In genomic region chr6:69796627-69797390, GRCh38 we compare ENCODE assay signal across 8 cellular contexts. TPM values are rescaled to one million over a fixed set of nuclear protein-coding genes. Genes with fewer than 3 reads are reported as not detected.
DNase-seq lines count a peak whose midpoint lies in the region; ATAC-seq and TF ChIP-seq lines count a peak whose summit lies in the region.

LMBRD1 (minus strand) TSS chr6:69797010; CDS start chr6:69796881, 129 bp downstream.

- peaks cover 15 to 18% of the 10 kb centered on the region in 2 donors for H3K36me3 Mint-ChIP-seq in activated naive CD4-positive, alpha-beta T cell treated with anti-CD3 and anti-CD28 coated beads, Interleukin-2, amount 50 U/mL, for 72 hours

- peak within 1 kb of the TSS; percentile 51 for H3K27ac ChIP-seq in temporal lobe (ENCODE audit: low read depth, low read length)

- ATAC-seq in HG02610 (IDR thresholded peaks at IDR 0.05; ENCODE audit: unreplicated experiment) (peak; percentile 94), SK-N-SH treated with all-trans-retinoic acid at 6 μM for 48 hours (peak; percentile 99)
- ATAC-seq in activated naive CD4-positive, alpha-beta T cell treated with anti-CD3 and anti-CD28 coated beads, Interleukin-2, amount 50 U/mL, for 72 hours: peak; percentile 94 to 95

- H3K27ac Mint-ChIP-seq in activated naive CD4-positive, alpha-beta T cell treated with anti-CD3 and anti-CD28 coated beads, Interleukin-2, amount 50 U/mL, for 72 hours: peak within 1 kb of the TSS; percentile 95 to 98

- DNase-seq in NCI-H1092 (lab: John Stamatoyannopoulos, UW) (peak; percentile 86), glomerular endothelial cell (ENCODE audit: extremely low read depth, low read depth, low spot score) (peak; percentile 44), occipital lobe (lab: John Stamatoyannopoulos, UW) (peak; percentile 96)
- DNase-seq in activated naive CD4-positive, alpha-beta T cell treated with anti-CD3 and anti-CD28 coated beads, Interleukin-2, amount 50 U/mL, for 72 hours (ENCODE audit: low spot score in 2 of 2): peak; percentile 99

- H3K9me3 Mint-ChIP-seq in activated naive CD4-positive, alpha-beta T cell treated with anti-CD3 and anti-CD28 coated beads, Interleukin-2, amount 50 U/mL, for 72 hours: peaks cover 0 to 5% of the 10 kb centered on the region in 2 donors

- TF ChIP-seq POLR2A in GM10847 (IDR thresholded peaks at IDR 0.05; ENCODE audit: extremely low read depth, insufficient read length): peak; percentile 39

TF ChIP-seq in SK-N-SH treated with all-trans-retinoic acid at 6 μM for 48 hours, 23 proteins besides CTCF, POLR2A, EP300 and RAD21:
- TF ChIP-seq ZFP3 (CRISPR knock-in tag; IDR thresholded peaks at IDR 0.05) (no peak), ZNF8 (CRISPR knock-in tag; IDR thresholded peaks at IDR 0.05) (no peak), ESRRG (CRISPR knock-in tag; IDR thresholded peaks at IDR 0.05) (no peak), PPARA (CRISPR knock-in tag; IDR thresholded peaks at IDR 0.05; ENCODE audit: borderline replicate concordance) (no peak), TSHZ2 (CRISPR knock-in tag; IDR thresholded peaks at IDR 0.05) (no peak; the same call in 1 of the 2 replicates), ZC3H10 (CRISPR knock-in tag; IDR thresholded peaks at IDR 0.05) (no peak), BACH2 (CRISPR knock-in tag; IDR thresholded peaks at IDR 0.05; ENCODE audit: borderline replicate concordance) (no peak), RARB (CRISPR knock-in tag; IDR thresholded peaks at IDR 0.05) (no peak), ZNF565 (CRISPR knock-in tag; conservative IDR thresholded peaks at IDR 0.05; ENCODE audit: low read depth) (no peak), TCF4 (CRISPR knock-in tag; IDR thresholded peaks at IDR 0.05; ENCODE audit: borderline replicate concordance) (no peak), SNAI2 (CRISPR knock-in tag; IDR thresholded peaks at IDR 0.05) (peak; percentile 74; the same call in 1 of the 2 replicates), CSDC2 (CRISPR knock-in tag; IDR thresholded peaks at IDR 0.05) (no peak), ZNF70 (CRISPR knock-in tag; IDR thresholded peaks at IDR 0.05) (no peak)
- TF ChIP-seq, protein P1, sequence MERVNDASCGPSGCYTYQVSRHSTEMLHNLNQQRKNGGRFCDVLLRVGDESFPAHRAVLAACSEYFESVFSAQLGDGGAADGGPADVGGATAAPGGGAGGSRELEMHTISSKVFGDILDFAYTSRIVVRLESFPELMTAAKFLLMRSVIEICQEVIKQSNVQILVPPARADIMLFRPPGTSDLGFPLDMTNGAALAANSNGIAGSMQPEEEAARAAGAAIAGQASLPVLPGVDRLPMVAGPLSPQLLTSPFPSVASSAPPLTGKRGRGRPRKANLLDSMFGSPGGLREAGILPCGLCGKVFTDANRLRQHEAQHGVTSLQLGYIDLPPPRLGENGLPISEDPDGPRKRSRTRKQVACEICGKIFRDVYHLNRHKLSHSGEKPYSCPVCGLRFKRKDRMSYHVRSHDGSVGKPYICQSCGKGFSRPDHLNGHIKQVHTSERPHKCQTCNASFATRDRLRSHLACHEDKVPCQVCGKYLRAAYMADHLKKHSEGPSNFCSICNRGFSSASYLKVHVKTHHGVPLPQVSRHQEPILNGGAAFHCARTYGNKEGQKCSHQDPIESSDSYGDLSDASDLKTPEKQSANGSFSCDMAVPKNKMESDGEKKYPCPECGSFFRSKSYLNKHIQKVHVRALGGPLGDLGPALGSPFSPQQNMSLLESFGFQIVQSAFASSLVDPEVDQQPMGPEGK (CRISPR knock-in tag; IDR thresholded peaks at IDR 0.05; ENCODE audit: borderline replicate concordance): peak; percentile 42; the same call in 1 of the 2 replicates
- TF ChIP-seq, protein P2, sequence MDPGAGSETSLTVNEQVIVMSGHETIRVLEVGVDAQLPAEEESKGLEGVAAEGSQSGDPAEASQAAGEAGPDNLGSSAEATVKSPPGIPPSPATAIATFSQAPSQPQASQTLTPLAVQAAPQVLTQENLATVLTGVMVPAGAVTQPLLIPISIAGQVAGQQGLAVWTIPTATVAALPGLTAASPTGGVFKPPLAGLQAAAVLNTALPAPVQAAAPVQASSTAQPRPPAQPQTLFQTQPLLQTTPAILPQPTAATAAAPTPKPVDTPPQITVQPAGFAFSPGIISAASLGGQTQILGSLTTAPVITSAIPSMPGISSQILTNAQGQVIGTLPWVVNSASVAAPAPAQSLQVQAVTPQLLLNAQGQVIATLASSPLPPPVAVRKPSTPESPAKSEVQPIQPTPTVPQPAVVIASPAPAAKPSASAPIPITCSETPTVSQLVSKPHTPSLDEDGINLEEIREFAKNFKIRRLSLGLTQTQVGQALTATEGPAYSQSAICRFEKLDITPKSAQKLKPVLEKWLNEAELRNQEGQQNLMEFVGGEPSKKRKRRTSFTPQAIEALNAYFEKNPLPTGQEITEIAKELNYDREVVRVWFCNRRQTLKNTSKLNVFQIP (CRISPR knock-in tag; IDR thresholded peaks at IDR 0.05; ENCODE audit: borderline replicate concordance, low read depth): no peak

RNA-seq across cellular contexts. Expression of gene LMBRD1, which starts in this region (rescaled TPM):
- 10 to 100 TPM; 17.5 to 23.1 TPM for total RNA-seq in activated naive CD4-positive, alpha-beta T cell treated with anti-CD3 and anti-CD28 coated beads, Interleukin-2, amount 50 U/mL, for 72 hours
- total RNA-seq in glomerular endothelial cell (33.8 and 34.5 TPM in 2 replicates), occipital lobe (88.6 TPM), temporal lobe (63.9 TPM)

Comparison
In these comparisons a context has a peak if more than half of its experiments do, and no peak if none do; other contexts are left out.
1. Peak in every context shown above with its lines: DNase-seq, ATAC-seq and H3K27ac ChIP-seq.
2. DNase-seq: peak in every context shown above with its lines; median percentile 99 in activated naive CD4-positive, alpha-beta T cell treated with anti-CD3 and anti-CD28 coated beads, Interleukin-2, amount 50 U/mL, for 72 hours; 96 in occipital lobe; 86 in NCI-H1092; 44 in glomerular endothelial cell.